27 cellular contexts compared by ENCODE assay signal in genomic region chr14:37720131-37720530, GRCh38.
A peak's percentile ranks its signal among the peaks of the same experiment; 100 is the strongest.
DNase-seq lines count a peak whose midpoint lies in the region; ATAC-seq, FAIRE-seq and TF ChIP-seq lines count a peak whose summit lies in the region.
"Had no signal": no experiment of that assay in that cellular context is flagged by ENCODE, and none has a peak within 500 bp of the region (broad histone marks: within the 10 kb centered on the region; RNA-seq: fewer than 3 reads in every experiment).

No MANE protein-coding gene starts in this region.

- BruUV-seq in HepG2 (replicated peaks; lab: Mats Ljungman, UMichigan) = no TSS peak

- in situ Hi-C loops in HepG2 (cut with HindIII; ENCODE audit: extremely low pct_ligation_motif_present, low pct_unique_long_range_greater_than_20kb) = loop anchor here (25.0 kb wide), 1 partner anchor 292 kb away; no protein-coding TSS in a partner anchor

- no peaks in the 10 kb centered on the region for H3K4me1 Mint-ChIP-seq in stimulated activated memory B cell treated with anti-CD40 and anti-IgM and Interleukin-4, amounts not matched to agents 10 μg/mL and 1 μg/mL and 100 μg/mL, for 72 hours
- H3K4me1 Mint-ChIP-seq: CD14-positive monocyte; CD4-positive, alpha-beta memory T cell; CD4-positive, CD25-positive, alpha-beta regulatory T cell; CD8-positive, alpha-beta memory T cell had no signal

- H3K27ac Mint-ChIP-seq in stimulated activated memory B cell treated with anti-CD40 and anti-IgM and Interleukin-4, amounts not matched to agents 10 μg/mL and 1 μg/mL and 100 μg/mL, for 72 hours = no peak overlapping the region
- H3K27ac Mint-ChIP-seq: CD14-positive monocyte; CD4-positive, alpha-beta memory T cell; CD4-positive, CD25-positive, alpha-beta regulatory T cell; CD8-positive, alpha-beta memory T cell had no signal

- H3K9me3 Mint-ChIP-seq in stimulated activated memory B cell treated with anti-CD40 and anti-IgM and Interleukin-4, amounts not matched to agents 10 μg/mL and 1 μg/mL and 100 μg/mL, for 72 hours = peaks cover 3% of the 10 kb centered on the region

- no peak overlapping the region for H3K4me3 Mint-ChIP-seq in stimulated activated memory B cell treated with anti-CD40 and anti-IgM and Interleukin-4, amounts not matched to agents 10 μg/mL and 1 μg/mL and 100 μg/mL, for 72 hours
- H3K4me3 Mint-ChIP-seq: CD14-positive monocyte; CD4-positive, alpha-beta memory T cell; CD8-positive, alpha-beta memory T cell had no signal

- no peak; the same call in 2 of the 3 replicates for ATAC-seq in HepG2
- ATAC-seq in right lobe of liver = no peak
- ATAC-seq in foreskin keratinocyte = no peak
- ATAC-seq in stimulated activated memory B cell treated with anti-CD40 and anti-IgM and Interleukin-4, amounts not matched to agents 10 μg/mL and 1 μg/mL and 100 μg/mL, for 72 hours = no peak
- ATAC-seq: GM12878 had no signal

- H3K4me1 ChIP-seq in HepG2 (ENCODE audit: insufficient read depth, low read length) (peaks cover 7% of the 10 kb centered on the region), right lobe of liver (no peaks in the 10 kb centered on the region), foreskin keratinocyte (no peaks in the 10 kb centered on the region)
- H3K4me1 ChIP-seq: BE2C, BLaER1 had no signal

- 0 out of 5 replicates have a peak, but pooled peaks cover 0 to 5% of the 10 kb centered on the region in 2 experiments for H3K36me3 ChIP-seq in HepG2 (replicated peaks in 1 of 2; ENCODE audit: control insufficient read depth in 1 of 2, insufficient read depth in 2 of 2, low read length in 2 of 2)
- no peaks in the 10 kb centered on the region for H3K36me3 ChIP-seq in right lobe of liver
- H3K36me3 ChIP-seq: BE2C, BLaER1 had no signal

- H3K4me3 ChIP-seq in HepG2 (replicated peaks in 1 of 3; ENCODE audit: insufficient read depth in 1 of 3, low read depth in 2 of 3, low read length in 3 of 3) (no peak overlapping the region), right lobe of liver (no peak overlapping the region), epithelial cell of esophagus (ENCODE audit: low read length) (no peak overlapping the region)
- H3K4me3 ChIP-seq: BLaER1, GM12878 had no signal

- H3K27ac ChIP-seq in HepG2 (ENCODE audit: extremely low read length, insufficient read depth, low read length) = no peak overlapping the region
- no peak overlapping the region for H3K27ac ChIP-seq in right lobe of liver
- no peak overlapping the region for H3K27ac ChIP-seq in foreskin keratinocyte
- H3K27ac ChIP-seq: BLaER1 had no signal

- H4K20me1 ChIP-seq in HepG2 (ENCODE audit: insufficient read depth, low read length) = no peaks in the 10 kb centered on the region
- H4K20me1 ChIP-seq: BLaER1 had no signal

- H3K9me3 ChIP-seq in HepG2 (ENCODE audit: low read length) (no peaks in the 10 kb centered on the region), right lobe of liver (no peaks in the 10 kb centered on the region)
- H3K9me3 ChIP-seq: BE2C, BLaER1 had no signal

- no peak overlapping the region for H3K4me2 ChIP-seq in HepG2 (ENCODE audit: low read depth, low read length)
- H3K4me2 ChIP-seq: BLaER1 had no signal

- no peak for TF ChIP-seq POLR2A in HepG2 (IDR thresholded peaks at IDR 0.05; ENCODE audit: insufficient read depth in 1 of 2, low read depth in 2 of 2, low read length in 2 of 2)
- TF ChIP-seq POLR2A in right lobe of liver (IDR thresholded peaks at IDR 0.05) = no peak

- no peak for FAIRE-seq in HepG2 (lab: Jason Lieb, UNC)
- FAIRE-seq: A204.1, GM12878, GM12892, GM18507 had no signal

- no peak for TF ChIP-seq RAD21 in HepG2 (CRISPR knock-in tag; IDR thresholded peaks at IDR 0.05)

- H3K36me3 Mint-ChIP-seq in stimulated activated memory B cell treated with anti-CD40 and anti-IgM and Interleukin-4, amounts not matched to agents 10 μg/mL and 1 μg/mL and 100 μg/mL, for 72 hours = no peaks in the 10 kb centered on the region
- H3K36me3 Mint-ChIP-seq: CD14-positive monocyte; CD4-positive, alpha-beta memory T cell; CD4-positive, CD25-positive, alpha-beta regulatory T cell; CD8-positive, alpha-beta memory T cell had no signal

- WGBS in HepG2 (ENCODE audit: low lambda C conversion rate) = 96% methylated on average over 1 of the region's 1 CpG
- WGBS in right lobe of liver (ENCODE audit: insufficient coverage, low coverage, low lambda C conversion rate, missing lambda C conversion rate) = 75% methylated on average over 1 of the region's 1 CpG

- H3K27me3 Mint-ChIP-seq in stimulated activated memory B cell treated with anti-CD40 and anti-IgM and Interleukin-4, amounts not matched to agents 10 μg/mL and 1 μg/mL and 100 μg/mL, for 72 hours = no peaks in the 10 kb centered on the region
- H3K27me3 Mint-ChIP-seq: CD4-positive, alpha-beta memory T cell; CD8-positive, alpha-beta memory T cell had no signal

- no peak overlapping the region for H2AFZ ChIP-seq in HepG2 (ENCODE audit: low read length)

- TF ChIP-seq EP300 in HepG2 (IDR thresholded peaks at IDR 0.05; ENCODE audit: low read depth in 2 of 2, low read length in 2 of 2) = no peak
- no peak for TF ChIP-seq EP300 in HepG2 (CRISPR knock-in tag; IDR thresholded peaks at IDR 0.05; ENCODE audit: borderline replicate concordance)

- no peaks in the 10 kb centered on the region for H3K79me2 ChIP-seq in HepG2 (ENCODE audit: insufficient read depth, low read length)

- CTCF ChIA-PET in HepG2 (lab: Yijun Ruan, JAX; ENCODE audit: low intra/inter-chr PET ratio, low total read pairs) = no interaction called here

- H3K27me3 ChIP-seq in HepG2 (ENCODE audit: control insufficient read depth in 1 of 2, insufficient read depth in 2 of 2, low read length in 2 of 2) (no peaks in the 10 kb centered on the region), right lobe of liver (no peaks in the 10 kb centered on the region), foreskin keratinocyte (no peaks in the 10 kb centered on the region)
- H3K27me3 ChIP-seq: BE2C, BLaER1 had no signal

- intact Hi-C loops in HepG2 (cut with micrococcal nuclease; ENCODE audit: unreplicated experiment) (no loop called here), right lobe of liver (cut with DNase I) (no loop called here)

- TF ChIP-seq CTCF in HepG2 (CRISPR knock-in tag; IDR thresholded peaks at IDR 0.05) = no peak
- no peak for TF ChIP-seq CTCF in right lobe of liver (IDR thresholded peaks at IDR 0.05)
- no peak for TF ChIP-seq CTCF in epithelial cell of esophagus (IDR thresholded peaks at IDR 0.05; ENCODE audit: insufficient read depth, low read depth, low read length, missing control alignments)
- TF ChIP-seq CTCF in foreskin keratinocyte (conservative IDR thresholded peaks at IDR 0.05) = no peak

- H3K9ac ChIP-seq in HepG2 (ENCODE audit: insufficient read depth, low read depth, low read length) = no peak overlapping the region
- H3K9ac ChIP-seq: BLaER1 had no signal

- DNase-seq in HepG2 (ENCODE audit: low spot score) (no peak), right lobe of liver (no peak), epithelial cell of esophagus (ENCODE audit: low read depth) (peak; percentile 52), foreskin keratinocyte (peak; percentile 30 to 70), KG1 (lab: John Stamatoyannopoulos, UW) (no peak)
- DNase-seq: 8988T; ACHN; BE2C; C1 segment of cervical spinal cord; CD4-positive, alpha-beta memory T cell; CD4-positive, CD25-positive, alpha-beta regulatory T cell; CD8-positive, alpha-beta memory T cell; COR-L47; DMS 273 treated with DMSO at 0.1 percent for 48 hours; DMS153; DMS53; DMS79; DND-41; EL; GDM1 had no signal

- POLR2A ChIA-PET in HepG2 (lab: Yijun Ruan, JAX) = interaction anchor here (0.6 to 1.5 kb wide), 3 partner anchors 8 to 154 kb away, joined by 3 to 4 read pairs (median 3); no protein-coding TSS in a partner anchor

TF ChIP-seq in HepG2, 621 proteins besides CTCF, POLR2A, EP300 and RAD21:
- TF ChIP-seq SRY (CRISPR knock-in tag; IDR thresholded peaks at IDR 0.05) (no peak), ZNF629 (CRISPR knock-in tag; conservative IDR thresholded peaks at IDR 0.05) (peak; percentile 41; the same call in 1 of the 2 replicates), GPBP1L1 (CRISPR knock-in tag; IDR thresholded peaks at IDR 0.05) (no peak)

Comparison
In these comparisons a context has a peak if more than half of its experiments do, and no peak if none do; other contexts are left out.
1. DNase-seq: peak in epithelial cell of esophagus (single experiment) and foreskin keratinocyte (2 of 2); none in HepG2 (single experiment), right lobe of liver (0 of 3) and KG1 (single experiment).